In the genomic region with DNA sequence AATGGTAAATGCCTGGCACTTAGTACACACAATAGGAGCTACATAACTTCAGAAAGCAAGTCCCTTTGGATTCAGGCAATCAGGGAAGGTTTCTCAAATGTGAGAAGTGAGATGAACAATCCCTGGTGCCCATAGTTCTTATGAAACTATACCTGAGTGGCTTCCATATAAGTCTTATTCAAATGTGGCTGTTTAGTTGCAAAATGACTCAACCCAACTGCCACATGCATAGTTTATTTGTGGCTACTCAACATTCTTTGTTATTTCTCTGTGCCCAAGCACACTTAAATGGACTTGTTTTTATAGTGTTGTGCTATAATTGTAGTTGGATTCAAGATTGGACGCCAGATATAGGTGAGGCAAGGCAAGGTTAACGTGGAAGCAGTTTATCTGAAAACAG, we compare ENCODE assay signal across 12 cellular contexts.
DNase-seq lines count a peak whose midpoint lies in the region; ATAC-seq and TF ChIP-seq lines count a peak whose summit lies in the region.
"Had no signal": no experiment of that assay in that cellular context is flagged by ENCODE, and none has a peak within 500 bp of the region (broad histone marks: within the 10 kb centered on the region; RNA-seq: fewer than 3 reads in every experiment).

No MANE protein-coding gene starts in this region.

- H3K27ac ChIP-seq in body of pancreas, result no peak overlapping the region
- H3K27ac ChIP-seq: BLaER1 treated with 17β-estradiol and CSF1 and Interleukin-3, amounts not matched to agents 10 nM and 100 nM had no signal

- no peaks in the 10 kb centered on the region for H3K27me3 ChIP-seq in body of pancreas
- H3K27me3 ChIP-seq: BLaER1 treated with 17β-estradiol and CSF1 and Interleukin-3, amounts not matched to agents 10 nM and 100 nM had no signal

- DNase-seq in GM13977 (ENCODE audit: low spot score), result peak; percentile 37
- DNase-seq in LHCN-M2 (ENCODE audit: low read depth), result peak; percentile 30
- DNase-seq in central memory CD4-positive, alpha-beta T cell, result no peak
- no peak for DNase-seq in COR-L47 (lab: John Stamatoyannopoulos, UW)
- no peak for DNase-seq in body of pancreas
- DNase-seq: cerebellar nuclear complex, Karpas-422, NCI-H82 had no signal

- intact Hi-C loops in body of pancreas (cut with DNase I), result no loop called here

- no peak overlapping the region for H3K4me3 ChIP-seq in body of pancreas
- H3K4me3 ChIP-seq: BLaER1 treated with 17β-estradiol and CSF1 and Interleukin-3, amounts not matched to agents 10 nM and 100 nM had no signal

- no peaks in the 10 kb centered on the region for H3K4me1 ChIP-seq in body of pancreas

- TF ChIP-seq POLR2A in body of pancreas (IDR thresholded peaks at IDR 0.05), result no peak

- 52 to 59% methylated on average over 2 of the region's 2 CpGs for WGBS in body of pancreas, 2 donors

- H3K36me3 ChIP-seq in body of pancreas (replicated peaks in 1 of 2; ENCODE audit: insufficient read depth in 1 of 2, low read depth in 2 of 2), result no peaks in the 10 kb centered on the region
- H3K36me3 ChIP-seq: BLaER1 treated with 17β-estradiol and CSF1 and Interleukin-3, amounts not matched to agents 10 nM and 100 nM had no signal

- no peak for TF ChIP-seq CTCF in GM13977 (IDR thresholded peaks at IDR 0.05; ENCODE audit: extremely low read depth, insufficient read depth, missing control alignments)
- no peak for TF ChIP-seq CTCF in body of pancreas (IDR thresholded peaks at IDR 0.05)

- in situ Hi-C loops in GM13977 (cut with MboI; ENCODE audit: low pct_unique_long_range_greater_than_20kb, low sequenced_read_pairs, unreplicated experiment), result no loop called here

- no peaks in the 10 kb centered on the region for H3K9me3 ChIP-seq in body of pancreas

- ATAC-seq in GM19463 (IDR thresholded peaks at IDR 0.05; ENCODE audit: unreplicated experiment), result peak; percentile 82
- peak; percentile 77 for ATAC-seq in HG02884 (IDR thresholded peaks at IDR 0.05; ENCODE audit: unreplicated experiment)
- ATAC-seq in body of pancreas, result no peak
- no peak for ATAC-seq in HG03457 (IDR thresholded peaks at IDR 0.05; ENCODE audit: unreplicated experiment)

Comparison
In these comparisons a context has a peak if more than half of its experiments do, and no peak if none do; other contexts are left out.
1. DNase-seq: peak in GM13977 (single experiment) and LHCN-M2 (single experiment); none in central memory CD4-positive, alpha-beta T cell (single experiment), COR-L47 (single experiment) and body of pancreas (0 of 4).
2. ATAC-seq: peak in GM19463 (single experiment) and HG02884 (single experiment); none in body of pancreas (single experiment) and HG03457 (single experiment).